ENCODE assay signal across 11 cellular contexts in the genomic region with DNA sequence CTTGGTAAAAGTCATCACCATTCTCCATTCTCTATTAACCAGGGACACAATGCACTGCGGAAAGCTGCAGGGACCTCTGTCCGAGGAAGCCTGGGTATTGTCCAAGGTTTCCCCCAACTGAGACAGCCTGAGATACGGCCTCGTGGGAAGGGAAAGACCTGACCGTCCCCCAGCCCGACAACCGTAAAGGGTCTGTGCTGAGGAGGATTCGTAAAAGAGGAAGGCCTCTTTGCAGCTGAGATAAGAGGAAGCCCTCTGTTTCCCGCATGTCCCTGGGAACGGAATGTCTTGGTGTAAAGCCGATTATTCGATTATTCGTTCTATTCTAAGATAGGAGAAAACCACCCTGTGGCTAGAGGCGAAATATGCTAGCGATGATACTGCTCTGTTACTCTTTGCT. TPM values are rescaled to one million over a fixed set of nuclear protein-coding genes. Genes with fewer than 3 reads are reported as not detected.
DNase-seq lines count a peak whose midpoint lies in the region; ATAC-seq and TF ChIP-seq lines count a peak whose summit lies in the region.
"Had no signal": no experiment of that assay in that cellular context is flagged by ENCODE, and none has a peak within 500 bp of the region (broad histone marks: within the 10 kb centered on the region; RNA-seq: fewer than 3 reads in every experiment).

No MANE protein-coding gene starts in this region.

- peaks cover 37% of the 10 kb centered on the region for H3K4me1 ChIP-seq in lower lobe of right lung

- intact Hi-C loops in CD14-positive monocyte (cut with micrococcal nuclease) = loop anchor here (5.0 to 10.0 kb wide), 2 partner anchors 35 to 303 kb away; partner anchors contain the start of genes PSMD13 (in 1 of the 2), RNH1 (in 1 of the 2) and SIRT3 (in 1 of the 2)
- intact Hi-C loops in lower lobe of right lung (cut with DNase I) = no loop called here

- H3K4me1 Mint-ChIP-seq in CD14-positive monocyte = peaks cover 41% of the 10 kb centered on the region
- peaks cover 56% of the 10 kb centered on the region for H3K4me1 Mint-ChIP-seq in activated CD8-positive, alpha-beta T cell treated with anti-CD3 and anti-CD28 coated beads, Interleukin-2, amount 10 ng/mL, durations not matched to agents 7 days and 5 days (ENCODE audit: low read depth)

- POLR2A ChIA-PET in activated CD8-positive, alpha-beta T cell treated with anti-CD3 and anti-CD28 coated beads, Interleukin-2, amount 10 ng/mL, durations not matched to agents 7 days and 5 days (lab: Charles Lee) = no interaction called here

- no peak overlapping the region for H3K27ac ChIP-seq in lower lobe of right lung

- no peak for ATAC-seq in activated CD8-positive, alpha-beta T cell treated with anti-CD3 and anti-CD28 coated beads, Interleukin-2, amount 10 ng/mL, durations not matched to agents 7 days and 5 days
- ATAC-seq in lower lobe of right lung = no peak
- ATAC-seq in GM19395 (IDR thresholded peaks at IDR 0.05; ENCODE audit: unreplicated experiment) = no peak

- peak overlapping the region in 1 of 2 donors; percentile 30 for H3K4me3 Mint-ChIP-seq in CD14-positive monocyte
- H3K4me3 Mint-ChIP-seq in activated CD8-positive, alpha-beta T cell treated with anti-CD3 and anti-CD28 coated beads, Interleukin-2, amount 10 ng/mL, durations not matched to agents 7 days and 5 days = peak overlapping the region; percentile 26

- H3K27me3 Mint-ChIP-seq in CD14-positive monocyte (ENCODE audit: low read depth in 3 of 3) = peaks cover 4 to 9% (median 5%) of the 10 kb centered on the region in 3 donors
- no peaks in the 10 kb centered on the region for H3K27me3 Mint-ChIP-seq in activated CD8-positive, alpha-beta T cell treated with anti-CD3 and anti-CD28 coated beads, Interleukin-2, amount 10 ng/mL, durations not matched to agents 7 days and 5 days (ENCODE audit: low read depth)

- CTCF ChIA-PET in activated CD8-positive, alpha-beta T cell treated with anti-CD3 and anti-CD28 coated beads, Interleukin-2, amount 10 ng/mL, durations not matched to agents 7 days and 5 days (lab: Charles Lee) = no interaction called here

- peaks cover 35 to 43% of the 10 kb centered on the region in 2 donors for H3K36me3 Mint-ChIP-seq in CD14-positive monocyte
- H3K36me3 Mint-ChIP-seq in activated CD8-positive, alpha-beta T cell treated with anti-CD3 and anti-CD28 coated beads, Interleukin-2, amount 10 ng/mL, durations not matched to agents 7 days and 5 days (ENCODE audit: low read depth) = peaks cover 29% of the 10 kb centered on the region

- DNase-seq in CD14-positive monocyte (ENCODE audit: low spot score) (no peak), GF-D8 (lab: John Stamatoyannopoulos, UW) (peak; percentile 3), lower lobe of right lung (peak; percentile 12), epidermal melanocyte (ENCODE audit: insufficient read length, low spot score) (no peak), amniotic stem cell (lab: John Stamatoyannopoulos, UW) (no peak)
- peak; percentile 21 for DNase-seq in activated CD8-positive, alpha-beta T cell treated with anti-CD3 and anti-CD28 coated beads, Interleukin-2, amount 10 ng/mL, durations not matched to agents 7 days and 5 days
- DNase-seq: effector memory CD4-positive, alpha-beta T cell; islet precursor cell; NCI-H2107; NK-92 treated with Interleukin-12 subunit alpha and Interleukin-12 subunit beta, amount 100 ng/mL, for 24 hours had no signal

- H3K36me3 ChIP-seq in lower lobe of right lung = peaks cover 45% of the 10 kb centered on the region

- H3K27ac Mint-ChIP-seq in CD14-positive monocyte = peak overlapping the region; percentile 36 to 73 (median 57)
- H3K27ac Mint-ChIP-seq in activated CD8-positive, alpha-beta T cell treated with anti-CD3 and anti-CD28 coated beads, Interleukin-2, amount 10 ng/mL, durations not matched to agents 7 days and 5 days = peak overlapping the region; percentile 77

- TF ChIP-seq CTCF in CD14-positive monocyte (IDR thresholded peaks at IDR 0.05) (no peak), lower lobe of right lung (IDR thresholded peaks at IDR 0.05) (no peak)

- no peak overlapping the region for H3K4me3 ChIP-seq in lower lobe of right lung

- no peaks in the 10 kb centered on the region for H3K9me3 ChIP-seq in lower lobe of right lung

- H3K27me3 ChIP-seq in lower lobe of right lung (ENCODE audit: low read depth) = no peaks in the 10 kb centered on the region

- peaks cover 0 to 2% (median 0%) of the 10 kb centered on the region in 7 donors for H3K9me3 Mint-ChIP-seq in CD14-positive monocyte
- H3K9me3 Mint-ChIP-seq in activated CD8-positive, alpha-beta T cell treated with anti-CD3 and anti-CD28 coated beads, Interleukin-2, amount 10 ng/mL, durations not matched to agents 7 days and 5 days (ENCODE audit: insufficient read depth) = no peaks in the 10 kb centered on the region

RNA-seq across cellular contexts. Expression of gene BET1L, which starts 5.3 kb away (rescaled TPM):
- polyA plus RNA-seq in CD14-positive monocyte = 10 to 100 TPM in 1 of 2 donors, 1 to 10 TPM in 1; 9.5 to 29.3 TPM
- 10 to 100 TPM; 33.8 to 34.2 TPM for total RNA-seq in activated CD8-positive, alpha-beta T cell treated with anti-CD3 and anti-CD28 coated beads, Interleukin-2, amount 10 ng/mL, durations not matched to agents 7 days and 5 days
- 54.2 TPM for total RNA-seq in lower lobe of right lung

RNA-seq across cellular contexts. Expression of gene RIC8A, which starts 5.6 kb away (rescaled TPM):
- polyA plus RNA-seq in CD14-positive monocyte = 10 to 100 TPM; 51.1 to 56.5 TPM
- 100 to 1,000 TPM; 121 to 126 TPM for total RNA-seq in activated CD8-positive, alpha-beta T cell treated with anti-CD3 and anti-CD28 coated beads, Interleukin-2, amount 10 ng/mL, durations not matched to agents 7 days and 5 days
- 103 TPM for total RNA-seq in lower lobe of right lung

RNA-seq across cellular contexts. Expression of gene SCGB1C1, which starts 9.1 kb away (rescaled TPM):
- polyA plus RNA-seq in CD14-positive monocyte = not detected
- not detected for total RNA-seq in activated CD8-positive, alpha-beta T cell treated with anti-CD3 and anti-CD28 coated beads, Interleukin-2, amount 10 ng/mL, durations not matched to agents 7 days and 5 days
- total RNA-seq in lower lobe of right lung = not detected

RNA-seq across cellular contexts. Expression of gene SIRT3, which starts 34.2 kb away (rescaled TPM):
- polyA plus RNA-seq in CD14-positive monocyte = 1 to 10 TPM; 4.3 TPM
- 10 to 100 TPM; 13.1 to 15.0 TPM for total RNA-seq in activated CD8-positive, alpha-beta T cell treated with anti-CD3 and anti-CD28 coated beads, Interleukin-2, amount 10 ng/mL, durations not matched to agents 7 days and 5 days
- total RNA-seq in lower lobe of right lung = 17.6 TPM

RNA-seq across cellular contexts. Expression of gene PSMD13, which starts 34.8 kb away (rescaled TPM):
- polyA plus RNA-seq in CD14-positive monocyte = 100 to 1,000 TPM; 218 to 272 TPM
- total RNA-seq in activated CD8-positive, alpha-beta T cell treated with anti-CD3 and anti-CD28 coated beads, Interleukin-2, amount 10 ng/mL, durations not matched to agents 7 days and 5 days = 100 to 1,000 TPM; 164 to 173 TPM
- 89.5 TPM for total RNA-seq in lower lobe of right lung

Comparison
In these comparisons a context has a peak if more than half of its experiments do, and no peak if none do; other contexts are left out.
1. DNase-seq: peak in GF-D8 (single experiment), activated CD8-positive, alpha-beta T cell treated with anti-CD3 and anti-CD28 coated beads, Interleukin-2, amount 10 ng/mL, durations not matched to agents 7 days and 5 days (single experiment) and lower lobe of right lung (single experiment); none in CD14-positive monocyte (single experiment), epidermal melanocyte (single experiment) and amniotic stem cell (single experiment).